21 cellular contexts compared by ENCODE assay signal in the genomic region with DNA sequence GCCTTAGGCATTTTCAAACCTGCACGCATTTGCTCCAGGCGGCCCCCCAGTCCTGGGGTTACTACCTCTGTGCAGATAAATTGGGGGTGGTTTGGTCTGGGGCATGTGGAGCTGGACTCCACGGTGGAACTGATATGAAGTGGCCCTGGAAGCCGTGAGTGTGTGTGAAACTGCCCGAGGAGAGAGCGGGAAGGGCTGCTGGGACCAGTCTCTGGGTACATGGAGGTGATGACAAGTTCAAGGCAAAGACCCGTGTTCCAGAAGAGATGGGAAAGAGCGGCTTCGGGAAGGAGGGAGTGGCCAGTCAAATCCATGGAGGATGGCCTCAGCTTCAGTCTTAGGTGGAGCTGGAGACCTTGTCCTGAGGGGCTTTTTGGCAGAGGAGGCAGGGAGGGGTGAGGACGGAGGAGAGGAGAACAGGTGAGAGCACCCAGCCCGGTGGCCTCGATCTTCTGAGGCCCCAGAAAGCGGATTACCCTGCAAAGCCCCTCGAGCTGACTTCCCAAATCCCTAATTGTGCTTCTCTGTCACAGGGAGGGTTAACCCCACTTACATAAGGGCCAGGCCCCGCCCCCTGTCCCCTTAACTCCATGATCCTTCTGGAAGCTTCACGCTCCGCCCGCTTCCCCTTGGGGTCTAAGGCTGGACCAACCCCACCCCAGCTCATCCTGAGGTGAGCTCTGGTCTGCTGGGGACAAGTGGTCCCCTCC. TPM values are rescaled to one million over a fixed set of nuclear protein-coding genes. Genes with fewer than 3 reads are reported as not detected.
"Had no signal": no experiment of that assay in that cellular context is flagged by ENCODE, and none has a peak within 500 bp of the region (broad histone marks: within the 10 kb centered on the region; RNA-seq: fewer than 3 reads in every experiment).

No MANE protein-coding gene starts in this region.

- DNase-seq: activated CD4-positive, alpha-beta T cell treated with anti-CD3 and anti-CD28 coated beads, Interleukin-2, amount 50 U/mL, for 1 hour; activated CD8-positive, alpha-beta memory T cell treated with anti-CD3 and anti-CD28 coated beads for 24 hours; activated naive CD4-positive, alpha-beta T cell treated with anti-CD3 and anti-CD28 coated beads, Interleukin-2, amount 10 ng/mL, durations not matched to agents 7 days and 5 days; activated T-cell treated with anti-CD3 and anti-CD28 coated beads for 4 hours; dorsolateral prefrontal cortex; erythroblast; gastrocnemius medialis; kidney; stimulated activated CD4-positive, alpha-beta T cell treated with anti-CD3 and anti-CD28 coated beads, Interleukin-15, amount 100 ng/mL, for 24 hours; stimulated activated CD4-positive, alpha-beta T cell treated with anti-CD3 and anti-CD28 coated beads, Interleukin-4, amount 100 ng/mL, for 1 hour; stimulated activated naive CD4-positive, alpha-beta T cell; substantia nigra; SW 1271 had no signal

- H3K9me3 Mint-ChIP-seq: activated naive CD4-positive, alpha-beta T cell treated with anti-CD3 and anti-CD28 coated beads, Interleukin-2, amount 10 ng/mL, durations not matched to agents 7 days and 5 days; activated T-helper 17 cell treated with anti-CD3 and anti-CD28 coated beads, Interleukin-2, amount 50 U/mL, for 72 hours; endodermal cell had no signal

- H3K4me3 ChIP-seq: dorsolateral prefrontal cortex, gastrocnemius medialis, tibial nerve had no signal

- H3K4me3 Mint-ChIP-seq: activated naive CD4-positive, alpha-beta T cell treated with anti-CD3 and anti-CD28 coated beads, Interleukin-2, amount 10 ng/mL, durations not matched to agents 7 days and 5 days; activated T-helper 17 cell treated with anti-CD3 and anti-CD28 coated beads, Interleukin-2, amount 50 U/mL, for 72 hours had no signal

- H3K4me1 ChIP-seq: tibial nerve had no signal

- H3K27ac Mint-ChIP-seq: activated naive CD4-positive, alpha-beta T cell treated with anti-CD3 and anti-CD28 coated beads, Interleukin-2, amount 10 ng/mL, durations not matched to agents 7 days and 5 days; activated T-helper 17 cell treated with anti-CD3 and anti-CD28 coated beads, Interleukin-2, amount 50 U/mL, for 72 hours; endodermal cell had no signal

- H3K36me3 ChIP-seq: gastrocnemius medialis, neutrophil, tibial nerve had no signal

- H3K9me3 ChIP-seq: gastrocnemius medialis, neutrophil, tibial nerve had no signal

- H3K36me3 Mint-ChIP-seq: activated naive CD4-positive, alpha-beta T cell treated with anti-CD3 and anti-CD28 coated beads, Interleukin-2, amount 10 ng/mL, durations not matched to agents 7 days and 5 days had no signal

- H3K27me3 ChIP-seq: dorsolateral prefrontal cortex, gastrocnemius medialis, neutrophil had no signal

- H3K4me1 Mint-ChIP-seq: activated naive CD4-positive, alpha-beta T cell treated with anti-CD3 and anti-CD28 coated beads, Interleukin-2, amount 10 ng/mL, durations not matched to agents 7 days and 5 days; activated T-helper 17 cell treated with anti-CD3 and anti-CD28 coated beads, Interleukin-2, amount 50 U/mL, for 72 hours had no signal

- ATAC-seq: activated CD4-positive, CD25-positive, alpha-beta regulatory T cell treated with anti-CD3 and anti-CD28 coated beads, Interleukin-2, amount 50 U/mL, for 24 hours; activated T-helper 17 cell treated with anti-CD3 and anti-CD28 coated beads, Interleukin-2, amount 50 U/mL, for 72 hours; gastrocnemius medialis had no signal

- H3K27ac ChIP-seq: dorsolateral prefrontal cortex, gastrocnemius medialis, neutrophil, tibial nerve had no signal

RNA-seq across cellular contexts. Expression of gene NR2E3, which starts 1.9 kb away (rescaled TPM):
- total RNA-seq: activated T-helper 17 cell treated with anti-CD3 and anti-CD28 coated beads, Interleukin-2, amount 50 U/mL, for 72 hours; astrocyte; gastrocnemius medialis; lower leg skin; myocyte had no signal
